In the genomic region with DNA sequence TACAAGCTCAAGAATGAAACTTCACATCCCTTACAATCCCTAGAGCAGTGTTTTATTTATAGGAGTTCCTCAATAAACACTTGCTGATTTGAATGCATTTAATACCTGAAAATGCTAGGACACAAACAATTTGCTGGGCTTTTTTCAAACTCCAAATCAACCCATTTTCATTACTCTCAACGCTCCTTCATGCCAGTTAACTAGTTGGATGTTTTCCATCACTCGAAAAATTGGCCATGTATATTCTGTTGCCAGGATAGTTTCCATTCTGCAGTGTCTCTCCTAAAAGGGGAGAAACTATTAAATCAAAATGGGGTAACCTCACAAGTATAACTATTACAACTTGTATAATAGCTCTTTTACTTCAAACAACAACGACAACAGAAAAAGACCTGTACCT, we compare ENCODE assay signal across 1 cellular context.
TF ChIP-seq lines count a peak whose summit lies in the region.

No MANE protein-coding gene starts in this region.

TF ChIP-seq in K562, 482 proteins besides CTCF, POLR2A, EP300 and RAD21 (continued from another document):
- no peak for TF ChIP-seq MYNN (IDR thresholded peaks at IDR 0.05)
- no peak for TF ChIP-seq MYNN (CRISPR knock-in tag; IDR thresholded peaks at IDR 0.05)
TF ChIP-seq in K562: peak in this region for 0.
